7 cellular contexts compared by ENCODE assay signal in genomic region chr14:68140111-68140741, GRCh38.
DNase-seq lines count a peak whose midpoint lies in the region; ATAC-seq, FAIRE-seq and TF ChIP-seq lines count a peak whose summit lies in the region.

No MANE protein-coding gene starts in this region.

- DNase-seq in HTR-8/SVneo (ENCODE audit: insufficient read length, low spot score) (peak; percentile 97), right cardiac atrium (peak in 1 of 3 donors; percentile 13), cerebellum (ENCODE audit: low spot score) (no peak), GM13976 (ENCODE audit: low spot score) (no peak)
- no peak for DNase-seq in effector CD8-positive, alpha-beta T cell (lab: John Stamatoyannopoulos, UW)

- intact Hi-C loops in right cardiac atrium (cut with DNase I): loop anchor here in 1 of 4 donors (10.0 kb wide), 1 partner anchor 55 kb away; no protein-coding TSS in a partner anchor

- TF ChIP-seq CTCF in GM13976 (IDR thresholded peaks at IDR 0.05; ENCODE audit: borderline replicate concordance, control extremely low read depth, extremely low read depth, insufficient read depth, missing control alignments): no peak

- H3K27ac ChIP-seq in right cardiac atrium (ENCODE audit: low read length) (no peak overlapping the region), skin epidermis (peak overlapping the region; percentile 3 to 92 (median 79))

- WGBS in right cardiac atrium: 26% methylated on average over 2 of the region's 2 CpGs

- peak; percentile 6 to 66 for ATAC-seq in right cardiac atrium

- FAIRE-seq in HTR-8/SVneo (lab: Jason Lieb, UNC) (peak; percentile 100), TTC549 (lab: Jason Lieb, UNC) (peak; percentile 92)

- H3K9me3 ChIP-seq in right cardiac atrium (ENCODE audit: control insufficient read depth, low read length): no peaks in the 10 kb centered on the region

- peaks cover 10% of the 10 kb centered on the region for H3K4me1 ChIP-seq in right cardiac atrium (ENCODE audit: control insufficient read depth, insufficient read depth, low read length)

- H3K4me3 ChIP-seq in right cardiac atrium (ENCODE audit: low read length) (no peak overlapping the region), skin epidermis (no peak overlapping the region)

- no peaks in the 10 kb centered on the region for H3K27me3 ChIP-seq in right cardiac atrium (ENCODE audit: control insufficient read depth, insufficient read depth)

- in situ Hi-C loops in GM13976 (cut with MboI; ENCODE audit: low sequenced_read_pairs, unreplicated experiment): no loop called here
